ENCODE assay signal across 1 cellular context in the genomic region with DNA sequence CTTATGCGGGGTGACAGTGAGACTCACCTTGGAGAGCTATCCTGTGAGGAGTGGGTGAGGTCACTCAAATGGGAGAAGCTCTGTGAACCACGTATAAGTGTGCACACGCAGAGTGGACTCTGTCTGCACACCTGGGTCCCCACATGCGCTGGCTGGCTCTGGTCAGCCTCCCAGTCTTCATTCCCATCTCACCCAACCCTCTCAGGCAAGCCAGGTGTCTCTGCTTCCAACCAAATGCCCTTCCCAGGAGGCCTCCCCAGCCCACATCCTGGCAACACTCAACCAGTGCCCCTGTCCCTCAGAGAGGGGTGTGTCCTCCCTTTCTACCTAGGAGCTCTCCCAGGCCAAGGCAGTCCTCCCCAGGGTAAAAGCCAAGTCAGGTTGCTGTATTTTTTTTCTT.
TF ChIP-seq lines count a peak whose summit lies in the region.

No MANE protein-coding gene starts in this region.

TF ChIP-seq in WTC11, 78 proteins besides CTCF, POLR2A, EP300 and RAD21 (continued from another document):
- TF ChIP-seq, protein P1, sequence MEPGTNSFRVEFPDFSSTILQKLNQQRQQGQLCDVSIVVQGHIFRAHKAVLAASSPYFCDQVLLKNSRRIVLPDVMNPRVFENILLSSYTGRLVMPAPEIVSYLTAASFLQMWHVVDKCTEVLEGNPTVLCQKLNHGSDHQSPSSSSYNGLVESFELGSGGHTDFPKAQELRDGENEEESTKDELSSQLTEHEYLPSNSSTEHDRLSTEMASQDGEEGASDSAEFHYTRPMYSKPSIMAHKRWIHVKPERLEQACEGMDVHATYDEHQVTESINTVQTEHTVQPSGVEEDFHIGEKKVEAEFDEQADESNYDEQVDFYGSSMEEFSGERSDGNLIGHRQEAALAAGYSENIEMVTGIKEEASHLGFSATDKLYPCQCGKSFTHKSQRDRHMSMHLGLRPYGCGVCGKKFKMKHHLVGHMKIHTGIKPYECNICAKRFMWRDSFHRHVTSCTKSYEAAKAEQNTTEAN (CRISPR knock-in tag; IDR thresholded peaks at IDR 0.05), result no peak
- TF ChIP-seq, protein P2, sequence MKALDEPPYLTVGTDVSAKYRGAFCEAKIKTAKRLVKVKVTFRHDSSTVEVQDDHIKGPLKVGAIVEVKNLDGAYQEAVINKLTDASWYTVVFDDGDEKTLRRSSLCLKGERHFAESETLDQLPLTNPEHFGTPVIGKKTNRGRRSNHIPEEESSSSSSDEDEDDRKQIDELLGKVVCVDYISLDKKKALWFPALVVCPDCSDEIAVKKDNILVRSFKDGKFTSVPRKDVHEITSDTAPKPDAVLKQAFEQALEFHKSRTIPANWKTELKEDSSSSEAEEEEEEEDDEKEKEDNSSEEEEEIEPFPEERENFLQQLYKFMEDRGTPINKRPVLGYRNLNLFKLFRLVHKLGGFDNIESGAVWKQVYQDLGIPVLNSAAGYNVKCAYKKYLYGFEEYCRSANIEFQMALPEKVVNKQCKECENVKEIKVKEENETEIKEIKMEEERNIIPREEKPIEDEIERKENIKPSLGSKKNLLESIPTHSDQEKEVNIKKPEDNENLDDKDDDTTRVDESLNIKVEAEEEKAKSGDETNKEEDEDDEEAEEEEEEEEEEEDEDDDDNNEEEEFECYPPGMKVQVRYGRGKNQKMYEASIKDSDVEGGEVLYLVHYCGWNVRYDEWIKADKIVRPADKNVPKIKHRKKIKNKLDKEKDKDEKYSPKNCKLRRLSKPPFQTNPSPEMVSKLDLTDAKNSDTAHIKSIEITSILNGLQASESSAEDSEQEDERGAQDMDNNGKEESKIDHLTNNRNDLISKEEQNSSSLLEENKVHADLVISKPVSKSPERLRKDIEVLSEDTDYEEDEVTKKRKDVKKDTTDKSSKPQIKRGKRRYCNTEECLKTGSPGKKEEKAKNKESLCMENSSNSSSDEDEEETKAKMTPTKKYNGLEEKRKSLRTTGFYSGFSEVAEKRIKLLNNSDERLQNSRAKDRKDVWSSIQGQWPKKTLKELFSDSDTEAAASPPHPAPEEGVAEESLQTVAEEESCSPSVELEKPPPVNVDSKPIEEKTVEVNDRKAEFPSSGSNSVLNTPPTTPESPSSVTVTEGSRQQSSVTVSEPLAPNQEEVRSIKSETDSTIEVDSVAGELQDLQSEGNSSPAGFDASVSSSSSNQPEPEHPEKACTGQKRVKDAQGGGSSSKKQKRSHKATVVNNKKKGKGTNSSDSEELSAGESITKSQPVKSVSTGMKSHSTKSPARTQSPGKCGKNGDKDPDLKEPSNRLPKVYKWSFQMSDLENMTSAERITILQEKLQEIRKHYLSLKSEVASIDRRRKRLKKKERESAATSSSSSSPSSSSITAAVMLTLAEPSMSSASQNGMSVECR (CRISPR knock-in tag; IDR thresholded peaks at IDR 0.05; ENCODE audit: borderline replicate concordance), result no peak
